In genomic region chr16:85663891-85664321, GRCh38 we compare ENCODE assay signal across 15 cellular contexts. TPM values are rescaled to one million over a fixed set of nuclear protein-coding genes. Genes with fewer than 3 reads are reported as not detected.
DNase-seq lines count a peak whose midpoint lies in the region; TF ChIP-seq lines count a peak whose summit lies in the region.
"Had no signal": no experiment of that assay in that cellular context is flagged by ENCODE, and none has a peak within 500 bp of the region (broad histone marks: within the 10 kb centered on the region; RNA-seq: fewer than 3 reads in every experiment).

No MANE protein-coding gene starts in this region.

- no peak overlapping the region for H3K4me3 Mint-ChIP-seq in progenitor cell of endocrine pancreas (ENCODE audit: low read depth)

- no peak for TF ChIP-seq CTCF in progenitor cell of endocrine pancreas (IDR thresholded peaks at IDR 0.05; ENCODE audit: unreplicated experiment)

- no peaks in the 10 kb centered on the region for H3K4me1 Mint-ChIP-seq in progenitor cell of endocrine pancreas (ENCODE audit: low read depth)

- H3K27me3 Mint-ChIP-seq in progenitor cell of endocrine pancreas: no peaks in the 10 kb centered on the region

- peaks cover 28% of the 10 kb centered on the region for H3K36me3 Mint-ChIP-seq in progenitor cell of endocrine pancreas (ENCODE audit: insufficient read depth)

- no peaks in the 10 kb centered on the region for H3K9me3 Mint-ChIP-seq in progenitor cell of endocrine pancreas (ENCODE audit: low read depth)

- peak; percentile 63 for DNase-seq in DMS79 treated with DMSO at 0.1 percent for 48 hours (lab: John Stamatoyannopoulos, UW)
- DNase-seq in NCI-H1694 treated with DMSO at 0.1 percent for 48 hours (lab: John Stamatoyannopoulos, UW): peak; percentile 69
- peak; percentile 77 for DNase-seq in cerebellar cortex (ENCODE audit: low spot score)
- DNase-seq in progenitor cell of endocrine pancreas (ENCODE audit: low spot score, unreplicated experiment): no peak
- no peak for DNase-seq in activated naive CD4-positive, alpha-beta T cell treated with Interleukin-2 at 50 U/mL for 16 hours
- no peak for DNase-seq in NCI-H510A treated with DMSO at 0.1 percent for 48 hours (lab: John Stamatoyannopoulos, UW)
- DNase-seq in anterior cingulate cortex (lab: John Stamatoyannopoulos, UW): no peak
- no peak for DNase-seq in kidney tubule cell (ENCODE audit: low spot score)
- DNase-seq: activated CD8-positive, alpha-beta memory T cell treated with anti-CD3 and anti-CD28 coated beads, Interleukin-2, amount 50 U/mL, for 48 hours; activated naive CD4-positive, alpha-beta T cell treated with anti-CD3 and anti-CD28 coated beads, Interleukin-2, amount 50 U/mL, for 16 hours; brain microvascular endothelial cell; Kasumi-1; kidney glomerular epithelial cell; NCI-H187 treated with DMSO at 0.1 percent for 48 hours; stimulated activated CD4-positive, alpha-beta T cell treated with anti-CD3 and anti-CD28 coated beads, Interleukin-2, amount 100 ng/mL, for 24 hours had no signal

- peak overlapping the region; percentile 37 for H3K27ac Mint-ChIP-seq in progenitor cell of endocrine pancreas

RNA-seq across cellular contexts. Expression of gene GINS2, which starts 24.8 kb away (rescaled TPM):
- 20.9 and 22.3 TPM in 2 replicates for total RNA-seq in progenitor cell of endocrine pancreas

RNA-seq across cellular contexts. Expression of gene GSE1, which starts 50.8 kb away (rescaled TPM):
- total RNA-seq in progenitor cell of endocrine pancreas: 136 and 143 TPM in 2 replicates

Comparison
In these comparisons a context has a peak if more than half of its experiments do, and no peak if none do; other contexts are left out.
1. DNase-seq: peak in DMS79 treated with DMSO at 0.1 percent for 48 hours (single experiment), NCI-H1694 treated with DMSO at 0.1 percent for 48 hours (single experiment) and cerebellar cortex (single experiment); none in progenitor cell of endocrine pancreas (single experiment), activated naive CD4-positive, alpha-beta T cell treated with Interleukin-2 at 50 U/mL for 16 hours (single experiment), NCI-H510A treated with DMSO at 0.1 percent for 48 hours (single experiment), anterior cingulate cortex (0 of 58) and kidney tubule cell (single experiment).